ENCODE assay signal across 8 cellular contexts in genomic region chr2:75199428-75200011, GRCh38. TPM values are rescaled to one million over a fixed set of nuclear protein-coding genes. Genes with fewer than 3 reads are reported as not detected.
DNase-seq lines count a peak whose midpoint lies in the region; ATAC-seq and TF ChIP-seq lines count a peak whose summit lies in the region.

TSS of gene TACR1 (minus strand) at chr2:75199520. CDS start at chr2:75198934, 586 bp downstream.

- H3K27ac ChIP-seq in 22Rv1 (no peak within 1 kb of the TSS), hepatocyte (no peak within 1 kb of the TSS)

- TF ChIP-seq CTCF in 22Rv1 (IDR thresholded peaks at IDR 0.05) (peak; percentile 72), GM12873 (IDR thresholded peaks at IDR 0.05; ENCODE audit: insufficient read depth, low read depth, low read length, missing control alignments) (peak; percentile 71), hepatocyte (IDR thresholded peaks at IDR 0.05; ENCODE audit: poor library complexity) (peak; percentile 72), retinal pigment epithelial cell (conservative IDR thresholded peaks at IDR 0.05; ENCODE audit: low read depth, low read length) (peak; percentile 66)

- H3K4me1 ChIP-seq in hepatocyte (ENCODE audit: insufficient read depth) = peaks cover 13% of the 10 kb centered on the region

- ATAC-seq in HG02938 (IDR thresholded peaks at IDR 0.05; ENCODE audit: unreplicated experiment) = peak; percentile 83

- H4K20me1 ChIP-seq in hepatocyte (ENCODE audit: insufficient read depth, poor library complexity, severe bottlenecking) = no peaks in the 10 kb centered on the region

- 2% methylated on average over 46 of the region's 46 CpGs for WGBS in hepatocyte (ENCODE audit: low lambda C conversion rate, missing lambda C conversion rate)

- H3K79me2 ChIP-seq in hepatocyte = no peaks in the 10 kb centered on the region

- peak within 1 kb of the TSS; percentile 23 for H2AFZ ChIP-seq in hepatocyte

- H3K27me3 ChIP-seq in hepatocyte = peaks cover 75% of the 10 kb centered on the region

- no peaks in the 10 kb centered on the region for H3K9me2 ChIP-seq in hepatocyte (replicated peaks; ENCODE audit: insufficient read depth)

- DNase-seq in RPMI8226 (peak; percentile 75), anterior cingulate cortex (lab: John Stamatoyannopoulos, UW) (peak in 55 of 58 donors; percentile 11 to 73 (median 44)), hepatocyte (ENCODE audit: low spot score) (peak; percentile 80), retinal pigment epithelial cell (ENCODE audit: low read depth) (no peak), cerebellar nuclear complex (lab: John Stamatoyannopoulos, UW) (no peak)

- H3K4me2 ChIP-seq in hepatocyte = peak within 1 kb of the TSS; percentile 85

- H3K4me3 ChIP-seq in hepatocyte = peak within 1 kb of the TSS; percentile 41
- peak within 1 kb of the TSS; percentile 49 for H3K4me3 ChIP-seq in retinal pigment epithelial cell (ENCODE audit: low read length)

- H3K36me3 ChIP-seq in hepatocyte (replicated peaks; ENCODE audit: insufficient read depth, low read depth) = no peaks in the 10 kb centered on the region

- H3K9me3 ChIP-seq in hepatocyte (ENCODE audit: low read depth) = no peaks in the 10 kb centered on the region

RNA-seq across cellular contexts. Expression of gene TACR1, which starts in this region (rescaled TPM):
- total RNA-seq in hepatocyte = 0.13 and 0.28 TPM in 2 replicates
- polyA plus RNA-seq in hepatocyte = 0.19 TPM in 1 of 2 replicates, not detected in the other

Comparison
In these comparisons a context has a peak if more than half of its experiments do, and no peak if none do; other contexts are left out.
1. Peak in DNase-seq, H3K4me3 ChIP-seq and H3K4me2 ChIP-seq in hepatocyte; RNA of the gene not detected or under 1 TPM.
2. DNase-seq: peak in RPMI8226 (single experiment) and anterior cingulate cortex (55 of 58); none in retinal pigment epithelial cell (single experiment) and cerebellar nuclear complex (0 of 2).
3. Peak in every context shown above with its lines, with median percentiles within 50 percentile points of each other: CTCF ChIP-seq.